In genomic region chr10:13306103-13306502, GRCh38 we compare ENCODE assay signal across 31 cellular contexts.
"Had no signal": no experiment of that assay in that cellular context is flagged by ENCODE, and none has a peak within 500 bp of the region (broad histone marks: within the 10 kb centered on the region; RNA-seq: fewer than 3 reads in every experiment).

No MANE protein-coding gene starts in this region.

- ATAC-seq: activated CD4-positive, alpha-beta T cell treated with anti-CD3 and anti-CD28 coated beads for 36 hours; activated CD8-positive, alpha-beta memory T cell treated with anti-CD3 and anti-CD28 coated beads, Interleukin-2, amount 10 ng/mL, durations not matched to agents 7 days and 5 days; activated CD8-positive, alpha-beta T cell treated with anti-CD3 and anti-CD28 coated beads, Interleukin-2, amount 10 ng/mL, durations not matched to agents 7 days and 5 days; activated naive CD4-positive, alpha-beta T cell treated with anti-CD3 and anti-CD28 coated beads, Interleukin-2, amount 50 U/mL, for 72 hours; esophagus mucosa; heart left ventricle had no signal

- H3K4me1 ChIP-seq: breast epithelium had no signal

- H3K27ac ChIP-seq: ascending aorta, breast epithelium, cardiac muscle cell, coronary artery, dorsolateral prefrontal cortex, heart left ventricle had no signal

- FAIRE-seq: frontal cortex had no signal

- H3K36me3 Mint-ChIP-seq: activated CD8-positive, alpha-beta memory T cell treated with anti-CD3 and anti-CD28 coated beads, Interleukin-2, amount 10 ng/mL, durations not matched to agents 7 days and 5 days; activated naive CD8-positive, alpha-beta T cell treated with anti-CD3 and anti-CD28 coated beads, Interleukin-2, amount 10 ng/mL, durations not matched to agents 7 days and 5 days; brain had no signal

- H3K9me3 Mint-ChIP-seq: activated CD4-positive, alpha-beta memory T cell treated with anti-CD3 and anti-CD28 coated beads for 36 hours; activated CD4-positive, alpha-beta T cell treated with anti-CD3 and anti-CD28 coated beads, Interleukin-2, amount 10 ng/mL, durations not matched to agents 24 days and 14 days; activated naive CD4-positive, alpha-beta T cell treated with anti-CD3 and anti-CD28 coated beads, Interleukin-2, amount 10 ng/mL, durations not matched to agents 7 days and 5 days; activated naive CD4-positive, alpha-beta T cell treated with anti-CD3 and anti-CD28 coated beads, Interleukin-2, amount 50 U/mL, for 72 hours; activated naive CD8-positive, alpha-beta T cell treated with anti-CD3 and anti-CD28 coated beads, Interleukin-2, amount 10 ng/mL, durations not matched to agents 7 days and 5 days; activated T-helper 1 cell treated with anti-CD3 and anti-CD28 coated beads, Interleukin-12 subunit alpha, Interleukin-12 subunit beta, Interleukin-2, Interleukin-4 antibody, amounts not matched to agents 30 ng/mL and 10 ng/mL and 1 ng/mL, durations not matched to agents 14 hours and 24 hours and 36 hours; central memory CD8-positive, alpha-beta T cell; dendritic cell treated with granulocyte-macrophage colony-stimulating factor and Interleukin-4, amounts not matched to agents 40 ng/mL and 50 ng/mL, for 4 days; endodermal cell had no signal

- H3K27ac Mint-ChIP-seq: activated CD4-positive, alpha-beta memory T cell treated with anti-CD3 and anti-CD28 coated beads for 36 hours; activated CD4-positive, alpha-beta T cell treated with anti-CD3 and anti-CD28 coated beads for 36 hours; activated CD4-positive, alpha-beta T cell treated with anti-CD3 and anti-CD28 coated beads, Interleukin-2, amount 10 ng/mL, durations not matched to agents 24 days and 14 days; activated CD8-positive, alpha-beta memory T cell treated with anti-CD3 and anti-CD28 coated beads, Interleukin-2, amount 10 ng/mL, durations not matched to agents 7 days and 5 days; activated CD8-positive, alpha-beta T cell treated with anti-CD3 and anti-CD28 coated beads, Interleukin-2, amount 10 ng/mL, durations not matched to agents 7 days and 5 days; activated naive CD4-positive, alpha-beta T cell treated with anti-CD3 and anti-CD28 coated beads, Interleukin-2, amount 10 ng/mL, durations not matched to agents 7 days and 5 days; activated naive CD8-positive, alpha-beta T cell treated with anti-CD3 and anti-CD28 coated beads, Interleukin-2, amount 10 ng/mL, durations not matched to agents 7 days and 5 days; activated T-helper 1 cell treated with anti-CD3 and anti-CD28 coated beads, Interleukin-12 subunit alpha, Interleukin-12 subunit beta, Interleukin-2, Interleukin-4 antibody, amounts not matched to agents 30 ng/mL and 10 ng/mL and 1 ng/mL, durations not matched to agents 14 hours and 24 hours and 36 hours; brain; dendritic cell treated with granulocyte-macrophage colony-stimulating factor and Interleukin-4, amounts not matched to agents 40 ng/mL and 50 ng/mL, for 4 days; endodermal cell had no signal

- H3K4me3 Mint-ChIP-seq: activated CD4-positive, alpha-beta memory T cell treated with anti-CD3 and anti-CD28 coated beads for 36 hours; activated CD4-positive, alpha-beta T cell treated with anti-CD3 and anti-CD28 coated beads for 36 hours; activated CD4-positive, alpha-beta T cell treated with anti-CD3 and anti-CD28 coated beads, Interleukin-2, amount 10 ng/mL, durations not matched to agents 24 days and 14 days; activated CD8-positive, alpha-beta memory T cell treated with anti-CD3 and anti-CD28 coated beads, Interleukin-2, amount 10 ng/mL, durations not matched to agents 7 days and 5 days; activated CD8-positive, alpha-beta T cell treated with anti-CD3 and anti-CD28 coated beads, Interleukin-2, amount 10 ng/mL, durations not matched to agents 7 days and 5 days; activated naive CD4-positive, alpha-beta T cell treated with anti-CD3 and anti-CD28 coated beads, Interleukin-2, amount 10 ng/mL, durations not matched to agents 7 days and 5 days; activated naive CD8-positive, alpha-beta T cell treated with anti-CD3 and anti-CD28 coated beads, Interleukin-2, amount 10 ng/mL, durations not matched to agents 7 days and 5 days; activated T-helper 1 cell treated with anti-CD3 and anti-CD28 coated beads, Interleukin-12 subunit alpha, Interleukin-12 subunit beta, Interleukin-2, Interleukin-4 antibody, amounts not matched to agents 30 ng/mL and 10 ng/mL and 1 ng/mL, durations not matched to agents 14 hours and 24 hours and 36 hours; brain; central memory CD8-positive, alpha-beta T cell; dendritic cell treated with granulocyte-macrophage colony-stimulating factor and Interleukin-4, amounts not matched to agents 40 ng/mL and 50 ng/mL, for 4 days; endodermal cell had no signal

- H3K9me3 ChIP-seq: ascending aorta, breast epithelium, heart left ventricle had no signal

- H3K27me3 Mint-ChIP-seq: activated CD4-positive, alpha-beta memory T cell treated with anti-CD3 and anti-CD28 coated beads for 36 hours; activated CD4-positive, alpha-beta T cell treated with anti-CD3 and anti-CD28 coated beads for 36 hours; activated CD4-positive, alpha-beta T cell treated with anti-CD3 and anti-CD28 coated beads, Interleukin-2, amount 10 ng/mL, durations not matched to agents 24 days and 14 days; activated CD8-positive, alpha-beta memory T cell treated with anti-CD3 and anti-CD28 coated beads, Interleukin-2, amount 10 ng/mL, durations not matched to agents 7 days and 5 days; activated naive CD4-positive, alpha-beta T cell treated with anti-CD3 and anti-CD28 coated beads, Interleukin-2, amount 10 ng/mL, durations not matched to agents 7 days and 5 days; activated naive CD8-positive, alpha-beta T cell treated with anti-CD3 and anti-CD28 coated beads, Interleukin-2, amount 10 ng/mL, durations not matched to agents 7 days and 5 days; central memory CD8-positive, alpha-beta T cell; dendritic cell treated with granulocyte-macrophage colony-stimulating factor and Interleukin-4, amounts not matched to agents 40 ng/mL and 50 ng/mL, for 4 days had no signal

- H3K27me3 ChIP-seq: ascending aorta, breast epithelium, cardiac muscle cell, dorsolateral prefrontal cortex, heart left ventricle had no signal

- H3K4me3 ChIP-seq: ascending aorta, breast epithelium, cardiac muscle cell, coronary artery, dorsolateral prefrontal cortex, heart left ventricle had no signal

- H3K36me3 ChIP-seq: ascending aorta, breast epithelium, cardiac muscle cell had no signal

- DNase-seq: activated CD4-positive, alpha-beta memory T cell treated with anti-CD3 and anti-CD28 coated beads for 36 hours; activated CD4-positive, alpha-beta T cell treated with anti-CD3 and anti-CD28 coated beads for 36 hours; activated CD4-positive, alpha-beta T cell treated with anti-CD3 and anti-CD28 coated beads, Interleukin-2, amount 10 ng/mL, durations not matched to agents 24 days and 14 days; activated CD4-positive, CD25-positive, alpha-beta regulatory T cell; activated CD4-positive, CD25-positive, alpha-beta regulatory T cell treated with anti-CD3 and anti-CD28 coated beads, Interleukin-2, amount 50 U/mL, for 72 hours; activated CD8-positive, alpha-beta memory T cell treated with anti-CD3 and anti-CD28 coated beads, Interleukin-2, amount 10 ng/mL, durations not matched to agents 7 days and 5 days; activated CD8-positive, alpha-beta memory T cell treated with anti-CD3 and anti-CD28 coated beads, Interleukin-2, amount 50 U/mL, for 4 hours; activated CD8-positive, alpha-beta T cell treated with anti-CD3 and anti-CD28 coated beads, Interleukin-2, amount 10 ng/mL, durations not matched to agents 7 days and 5 days; activated gamma-delta T cell; activated naive CD4-positive, alpha-beta T cell; activated naive CD4-positive, alpha-beta T cell treated with anti-CD3 and anti-CD28 coated beads, Interleukin-2, amount 10 ng/mL, durations not matched to agents 7 days and 5 days; activated naive CD8-positive, alpha-beta T cell treated with anti-CD3 and anti-CD28 coated beads, Interleukin-2, amount 10 ng/mL, durations not matched to agents 7 days and 5 days; activated T-cell treated with anti-CD3 and anti-CD28 coated beads, Interleukin-2, amount 50 U/mL, for 1 hour; activated T-cell treated with anti-CD3 and anti-CD28 coated beads, Interleukin-2, amount 50 U/mL, for 48 hours; dorsolateral prefrontal cortex; effector memory CD4-positive, alpha-beta T cell; endodermal cell; foreskin fibroblast; heart left ventricle; T-helper 2 cell had no signal
